19 cellular contexts compared by ENCODE assay signal in genomic region chr5:142427529-142427928, GRCh38.
A peak's percentile ranks its signal among the peaks of the same experiment; 100 is the strongest.
DNase-seq lines count a peak whose midpoint lies in the region; ATAC-seq, FAIRE-seq and TF ChIP-seq lines count a peak whose summit lies in the region.
"Had no signal": no experiment of that assay in that cellular context is flagged by ENCODE, and none has a peak within 500 bp of the region (broad histone marks: within the 10 kb centered on the region; RNA-seq: fewer than 3 reads in every experiment).

No MANE protein-coding gene starts in this region.

- H3K9me1 ChIP-seq in endothelial cell of umbilical vein (replicated peaks; ENCODE audit: control insufficient read depth, extremely low read depth, insufficient read depth, low read length) = no peaks in the 10 kb centered on the region

- H3K27ac ChIP-seq in left ventricle myocardium inferior (replicated peaks) (peak overlapping the region; percentile 82), endothelial cell of umbilical vein (ENCODE audit: insufficient read depth, low read depth, low read length) (peak overlapping the region; percentile 70), parathyroid adenoma (peak overlapping the region; percentile 41), mammary epithelial cell (ENCODE audit: insufficient read depth, low read depth, low read length) (no peak overlapping the region), small intestine (ENCODE audit: low read depth in 1 of 2, low read length in 1 of 2) (no peak overlapping the region)
- H3K27ac ChIP-seq: KMS-11 had no signal

- BruUV-seq in endothelial cell of umbilical vein (replicated peaks; lab: Mats Ljungman, UMichigan) (no TSS peak), mammary epithelial cell (replicated peaks; lab: Mats Ljungman, UMichigan) (no TSS peak)

- CTCF ChIA-PET in endothelial cell of umbilical vein (lab: Charles Lee) (interaction anchor here (1.3 to 2.4 kb wide), 3 partner anchors 18 to 131 kb away, joined by 4 to 10 read pairs (median 5); no protein-coding TSS in a partner anchor), mammary epithelial cell (lab: Charles Lee; ENCODE audit: low non-redundant PET) (no interaction called here)

- H4K20me1 ChIP-seq in endothelial cell of umbilical vein (replicated peaks; ENCODE audit: control insufficient read depth, extremely low read depth, insufficient read depth, low read length) (no peaks in the 10 kb centered on the region), mammary epithelial cell (ENCODE audit: insufficient read depth, low read length) (no peaks in the 10 kb centered on the region)

- H3K27me3 Mint-ChIP-seq in T-helper 17 cell = no peaks in the 10 kb centered on the region

- POLR2A ChIA-PET in endothelial cell of umbilical vein (lab: Charles Lee) = no interaction called here

- H3K9me3 ChIP-seq in left ventricle myocardium inferior (replicated peaks) = no peaks in the 10 kb centered on the region
- H3K9me3 ChIP-seq in T-helper 17 cell (ENCODE audit: control insufficient read depth, low read length, poor library complexity, severe bottlenecking) = no peaks in the 10 kb centered on the region
- H3K9me3 ChIP-seq in endothelial cell of umbilical vein (replicated peaks; ENCODE audit: control insufficient read depth, insufficient read depth, low read length) = no peaks in the 10 kb centered on the region
- no peaks in the 10 kb centered on the region for H3K9me3 ChIP-seq in parathyroid adenoma (ENCODE audit: control insufficient read depth, low read length)
- no peaks in the 10 kb centered on the region for H3K9me3 ChIP-seq in mammary epithelial cell (replicated peaks; ENCODE audit: insufficient read depth, low read length)
- H3K9me3 ChIP-seq in small intestine (ENCODE audit: control insufficient read depth, low read depth) = no peaks in the 10 kb centered on the region

- in situ Hi-C loops in mammary epithelial cell (cut with MboI; ENCODE audit: low sequenced_read_pairs in 2 of 2) = no loop called here

- TF ChIP-seq POLR2A in endothelial cell of umbilical vein (IDR thresholded peaks at IDR 0.05; ENCODE audit: low read depth, low read length) = no peak

- H3K4me1 ChIP-seq in left ventricle myocardium inferior = peaks cover 54% of the 10 kb centered on the region
- peaks cover 36% of the 10 kb centered on the region for H3K4me1 ChIP-seq in endothelial cell of umbilical vein (ENCODE audit: control insufficient read depth, extremely low read depth, insufficient read depth, low read length)
- peaks cover 3% of the 10 kb centered on the region for H3K4me1 ChIP-seq in parathyroid adenoma
- H3K4me1 ChIP-seq in mammary epithelial cell (ENCODE audit: insufficient read depth, low read length) = peaks cover 7% of the 10 kb centered on the region
- peaks cover 2 to 4% of the 10 kb centered on the region in 2 donors for H3K4me1 ChIP-seq in small intestine (ENCODE audit: control insufficient read depth in 2 of 2, insufficient read depth in 1 of 2, low read depth in 1 of 2, low read length in 1 of 2)

- H3K79me2 ChIP-seq in endothelial cell of umbilical vein (ENCODE audit: control insufficient read depth, insufficient read depth, low read length) (no peaks in the 10 kb centered on the region), parathyroid adenoma (no peaks in the 10 kb centered on the region), mammary epithelial cell (ENCODE audit: insufficient read depth, low read length) (no peaks in the 10 kb centered on the region)

- no peaks in the 10 kb centered on the region for H3K36me3 Mint-ChIP-seq in T-helper 17 cell (ENCODE audit: low read depth)

- no peak overlapping the region for H2AFZ ChIP-seq in endothelial cell of umbilical vein (ENCODE audit: low read depth, low read length)
- H2AFZ ChIP-seq in parathyroid adenoma = no peak overlapping the region
- no peak overlapping the region for H2AFZ ChIP-seq in mammary epithelial cell (ENCODE audit: low read depth, low read length)

- no peak for DNase-seq in left ventricle myocardium inferior
- DNase-seq in left cardiac atrium = no peak
- DNase-seq in T-helper 17 cell = no peak
- DNase-seq in endothelial cell of umbilical vein (ENCODE audit: low read depth, low spot score) = no peak
- DNase-seq in SKM-1 treated with dmso at 0.1 percent for 144 hours (lab: John Stamatoyannopoulos, UW; ENCODE audit: unreplicated experiment) = no peak
- DNase-seq in mammary epithelial cell = no peak
- no peak for DNase-seq in small intestine
- DNase-seq: HFFc6, MV-4-11, NCI-H1694 treated with DMSO at 0.1 percent for 48 hours, NCI-H2107, NCI-H510A treated with DMSO at 0.1 percent for 48 hours, NCI-H774, SHP77 had no signal

- H3K27me3 ChIP-seq in left ventricle myocardium inferior (ENCODE audit: low read depth) (no peaks in the 10 kb centered on the region), endothelial cell of umbilical vein (ENCODE audit: control insufficient read depth in 2 of 2, insufficient read depth in 2 of 2, low read length in 2 of 2) (no peaks in the 10 kb centered on the region), parathyroid adenoma (ENCODE audit: control insufficient read depth, insufficient read depth, low read length) (no peaks in the 10 kb centered on the region), mammary epithelial cell (ENCODE audit: insufficient read depth, low read length) (no peaks in the 10 kb centered on the region), small intestine (ENCODE audit: control insufficient read depth in 2 of 2, insufficient read depth in 2 of 2, low read length in 2 of 2) (no peaks in the 10 kb centered on the region)

- dilution Hi-C loops in endothelial cell of umbilical vein (cut with MboI; ENCODE audit: extremely low pct_ligation_motif_present, low sequenced_read_pairs) (no loop called here), mammary epithelial cell (cut with HindIII; ENCODE audit: low sequenced_read_pairs) (no loop called here)

- no peak for FAIRE-seq in endothelial cell of umbilical vein (lab: Jason Lieb, UNC)
- no peak for FAIRE-seq in small intestine (lab: Jason Lieb, UNC)
- FAIRE-seq: A204.1, G401.6, H54 had no signal

- H3K9ac ChIP-seq in endothelial cell of umbilical vein (replicated peaks; ENCODE audit: extremely low read depth, insufficient read depth, low read length) = no peak overlapping the region
- no peak overlapping the region for H3K9ac ChIP-seq in parathyroid adenoma
- H3K9ac ChIP-seq in mammary epithelial cell (ENCODE audit: insufficient read depth, low read length) = no peak overlapping the region
- H3K9ac ChIP-seq: KMS-11 had no signal

- peak overlapping the region; percentile 52 for H3K4me3 Mint-ChIP-seq in T-helper 17 cell
- H3K4me3 Mint-ChIP-seq: HFFc6 had no signal

- H3K4me2 ChIP-seq in endothelial cell of umbilical vein (ENCODE audit: insufficient read depth, low read length) (peak overlapping the region; percentile 18), parathyroid adenoma (ENCODE audit: low read length) (no peak overlapping the region), mammary epithelial cell (ENCODE audit: insufficient read depth, low read depth, low read length) (no peak overlapping the region)
- H3K4me2 ChIP-seq: KMS-11 had no signal

- peaks cover 43% of the 10 kb centered on the region for H3K4me1 Mint-ChIP-seq in T-helper 17 cell

- H3K36me3 ChIP-seq in left ventricle myocardium inferior (no peaks in the 10 kb centered on the region), endothelial cell of umbilical vein (ENCODE audit: control insufficient read depth in 2 of 2, extremely low read depth in 1 of 2, insufficient read depth in 2 of 2, low read length in 2 of 2) (no peaks in the 10 kb centered on the region), parathyroid adenoma (ENCODE audit: control insufficient read depth, insufficient read depth, low read length) (no peaks in the 10 kb centered on the region), mammary epithelial cell (ENCODE audit: insufficient read depth, low read length) (no peaks in the 10 kb centered on the region), small intestine (ENCODE audit: control insufficient read depth in 2 of 2, insufficient read depth in 2 of 2, low read length in 2 of 2) (no peaks in the 10 kb centered on the region)

- H3K4me3 ChIP-seq in left ventricle myocardium inferior (no peak overlapping the region), endothelial cell of umbilical vein (replicated peaks in 1 of 3; ENCODE audit: insufficient read depth in 1 of 3, low read depth in 1 of 3, low read length in 3 of 3) (no peak overlapping the region), parathyroid adenoma (ENCODE audit: low read depth, low read length) (no peak overlapping the region), mammary epithelial cell (replicated peaks in 1 of 3; ENCODE audit: insufficient read depth in 1 of 3, low read depth in 2 of 3, low read length in 3 of 3) (no peak overlapping the region), small intestine (ENCODE audit: low read depth in 1 of 2, low read length in 2 of 2) (no peak overlapping the region)

- TF ChIP-seq CTCF in left ventricle myocardium inferior (IDR thresholded peaks at IDR 0.05; ENCODE audit: borderline replicate concordance) (no peak), endothelial cell of umbilical vein (IDR thresholded peaks at IDR 0.05; ENCODE audit: extremely low read depth in 1 of 2, insufficient read depth in 1 of 2, low read depth in 1 of 2, low read length in 2 of 2) (no peak), parathyroid adenoma (IDR thresholded peaks at IDR 0.05) (no peak), mammary epithelial cell (conservative IDR thresholded peaks at IDR 0.05 in 1 of 2, IDR thresholded peaks at IDR 0.05 in 1 of 2; ENCODE audit: extremely low read depth in 1 of 2, insufficient read depth in 1 of 2, low read depth in 1 of 2, low read length in 2 of 2) (no peak)

- peak overlapping the region; percentile 92 for H3K27ac Mint-ChIP-seq in T-helper 17 cell
- H3K27ac Mint-ChIP-seq: HFFc6 had no signal

- WGBS in mammary epithelial cell (ENCODE audit: low coverage, missing lambda C conversion rate) = 97% methylated on average over 5 of the region's 6 CpGs
- 83 to 86% (median 85%) methylated on average over 6 of the region's 6 CpGs for WGBS in small intestine, 3 donors

- ATAC-seq in left cardiac atrium (no peak), T-helper 17 cell (no peak)

- intact Hi-C loops in left ventricle myocardium inferior (cut with micrococcal nuclease) = no loop called here
- intact Hi-C loops in left cardiac atrium (cut with DNase I) = loop anchor here in 1 of 2 donors (10.0 kb wide), 1 partner anchor 63 kb away; no protein-coding TSS in a partner anchor
- intact Hi-C loops in endothelial cell of umbilical vein (cut with micrococcal nuclease) = loop anchor here (2.0 kb wide), 2 partner anchors 111 to 275 kb away; no protein-coding TSS in a partner anchor
- intact Hi-C loops in mammary epithelial cell (cut with micrococcal nuclease) = no loop called here

TF ChIP-seq in endothelial cell of umbilical vein, 7 proteins besides CTCF, POLR2A, EP300 and RAD21 (continues in another document):
- TF ChIP-seq MYC (IDR thresholded peaks at IDR 0.05; ENCODE audit: low read depth, low read length) (no peak), FOS (IDR thresholded peaks at IDR 0.05; ENCODE audit: borderline replicate concordance, insufficient read depth, low read length) (no peak), JUN (IDR thresholded peaks at IDR 0.05; ENCODE audit: borderline replicate concordance, insufficient read depth, insufficient read length, low read depth) (no peak)
- TF ChIP-seq, protein P1, sequence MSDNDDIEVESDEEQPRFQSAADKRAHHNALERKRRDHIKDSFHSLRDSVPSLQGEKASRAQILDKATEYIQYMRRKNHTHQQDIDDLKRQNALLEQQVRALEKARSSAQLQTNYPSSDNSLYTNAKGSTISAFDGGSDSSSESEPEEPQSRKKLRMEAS (IDR thresholded peaks at IDR 0.05; ENCODE audit: insufficient read depth, insufficient read length) = no peak

Comparison
In these comparisons a context has a peak if more than half of its experiments do, and no peak if none do; other contexts are left out.
1. H3K27ac ChIP-seq: peak in left ventricle myocardium inferior (single experiment), endothelial cell of umbilical vein (single experiment) and parathyroid adenoma (single experiment); none in mammary epithelial cell (single experiment) and small intestine (0 of 2).